ENCODE assay signal across 21 cellular contexts in the genomic region with DNA sequence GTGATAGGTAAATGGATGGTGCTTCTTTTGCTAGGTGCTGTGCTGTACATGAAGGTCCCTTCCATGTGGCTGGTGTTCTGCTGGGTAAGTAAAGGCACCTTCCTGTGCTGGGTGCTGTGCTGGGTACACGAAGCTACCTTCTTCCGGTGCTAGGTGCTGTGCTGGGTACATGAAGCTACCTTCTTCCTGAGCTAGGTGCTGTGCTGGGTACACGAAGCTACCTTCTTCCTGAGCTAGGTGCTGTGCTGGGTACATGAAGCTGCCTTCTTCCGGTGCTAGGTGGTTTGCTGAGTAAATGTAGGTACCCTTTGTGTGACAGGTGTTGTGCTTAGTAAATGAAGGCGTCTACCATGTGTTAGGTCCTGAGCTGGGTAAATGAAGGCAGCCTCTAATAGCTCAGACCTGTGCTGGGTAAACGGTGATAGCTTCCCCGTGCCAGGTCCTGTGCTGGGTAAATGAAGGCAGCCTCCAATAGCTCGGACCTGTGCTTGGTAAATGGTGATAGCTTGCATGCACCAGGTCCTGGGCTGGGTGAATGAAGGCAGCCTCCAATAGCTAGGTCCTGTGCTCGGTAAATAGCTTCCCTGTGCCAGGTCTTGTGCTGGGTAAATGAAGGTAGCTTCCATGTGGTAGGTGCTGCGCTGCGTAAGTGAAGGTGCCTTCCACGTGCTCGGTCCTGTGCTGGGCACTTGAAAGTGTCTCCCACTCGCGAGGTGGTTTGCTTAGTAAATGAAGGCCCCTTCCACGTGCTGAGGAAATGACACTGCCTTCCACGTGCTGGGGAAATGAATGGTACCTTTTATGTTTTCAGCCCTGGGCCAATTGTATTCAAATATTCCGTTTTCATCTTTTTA.
A peak's percentile ranks its signal among the peaks of the same experiment; 100 is the strongest.
DNase-seq lines count a peak whose midpoint lies in the region; ATAC-seq and TF ChIP-seq lines count a peak whose summit lies in the region.
"Had no signal": no experiment of that assay in that cellular context is flagged by ENCODE, and none has a peak within 500 bp of the region (broad histone marks: within the 10 kb centered on the region; RNA-seq: fewer than 3 reads in every experiment).

No MANE protein-coding gene starts in this region.

- no peak overlapping the region for H3K9ac ChIP-seq in BLaER1
- H3K9ac ChIP-seq in DND-41 (ENCODE audit: low read depth, low read length), result no peak overlapping the region
- H3K9ac ChIP-seq in endodermal cell (ENCODE audit: extremely low read depth, low read length, poor library complexity, severe bottlenecking), result no peak overlapping the region
- H3K9ac ChIP-seq: GM23248 had no signal

- ATAC-seq in DND-41 (ENCODE audit: insufficient read depth, low read depth) (no peak), left lobe of liver (no peak)
- ATAC-seq: HCT116, Right ventricle myocardium inferior had no signal

- H3K4me2 ChIP-seq in BLaER1 (peak overlapping the region; percentile 88), DND-41 (ENCODE audit: insufficient read depth, low read length) (no peak overlapping the region)

- H3K27ac ChIP-seq in BLaER1 (peak overlapping the region; percentile 89), DND-41 (ENCODE audit: low read length) (peak overlapping the region; percentile 83; the same call in 1 of the 2 replicates), endodermal cell (ENCODE audit: low read depth, low read length) (no peak overlapping the region), spleen (no peak overlapping the region)
- H3K27ac ChIP-seq: C4-2B, GM23248 had no signal

- no peaks in the 10 kb centered on the region for H3K36me3 ChIP-seq in BLaER1
- H3K36me3 ChIP-seq in DND-41 (ENCODE audit: insufficient read depth, low read length), result no peaks in the 10 kb centered on the region
- no peaks in the 10 kb centered on the region for H3K36me3 ChIP-seq in endodermal cell (ENCODE audit: control insufficient read depth, insufficient read depth, low read length)
- H3K36me3 ChIP-seq in spleen, result no peaks in the 10 kb centered on the region
- H3K36me3 ChIP-seq: MG63 had no signal

- H3K4me1 Mint-ChIP-seq in endodermal cell, result no peaks in the 10 kb centered on the region

- no peak overlapping the region for H3K4me3 Mint-ChIP-seq in endodermal cell

- 88 to 90% methylated on average over 13 to 18 of the region's 18 CpGs for whole genome bisulfite sequencing in endodermal cell (ENCODE audit: insufficient coverage in 1 of 2, insufficient read length in 1 of 2), 2 experiments
- WGBS in spleen, 5 donors, result 73 to 85% (median 84%) methylated on average over 16 to 18 of the region's 18 CpGs

- no peaks in the 10 kb centered on the region for H3K27me3 Mint-ChIP-seq in endodermal cell (ENCODE audit: insufficient read depth)

- no peak for TF ChIP-seq POLR2A in spleen (IDR thresholded peaks at IDR 0.05)

- peaks cover 4% of the 10 kb centered on the region for H3K9me3 Mint-ChIP-seq in endodermal cell

- H3K27me3 ChIP-seq in BLaER1, result no peaks in the 10 kb centered on the region
- no peaks in the 10 kb centered on the region for H3K27me3 ChIP-seq in DND-41 (ENCODE audit: insufficient read depth, low read length, poor library complexity)
- no peaks in the 10 kb centered on the region for H3K27me3 ChIP-seq in endodermal cell (ENCODE audit: control insufficient read depth, insufficient read depth, low read length, poor library complexity, severe bottlenecking)
- peaks cover 0 to 9% (median 0%) of the 10 kb centered on the region in 7 donors for H3K27me3 ChIP-seq in spleen (replicated peaks in 1 of 7)
- H3K27me3 ChIP-seq: MG63 had no signal

- peaks cover 28% of the 10 kb centered on the region for H3K9me3 ChIP-seq in BLaER1
- no peaks in the 10 kb centered on the region for H3K9me3 ChIP-seq in DND-41 (ENCODE audit: insufficient read depth, low read length, severe bottlenecking)
- H3K9me3 ChIP-seq in endodermal cell (ENCODE audit: control insufficient read depth, low read length), result no peaks in the 10 kb centered on the region
- no peaks in the 10 kb centered on the region for H3K9me3 ChIP-seq in spleen
- H3K9me3 ChIP-seq: MG63 had no signal

- H4K20me1 ChIP-seq in BLaER1, result no peaks in the 10 kb centered on the region
- H4K20me1 ChIP-seq in DND-41 (ENCODE audit: insufficient read depth, low read length), result no peaks in the 10 kb centered on the region

- H3K4me3 ChIP-seq in BLaER1 (no peak overlapping the region), DND-41 (ENCODE audit: low read depth in 1 of 2, low read length in 2 of 2) (no peak overlapping the region), endodermal cell (ENCODE audit: low read length) (no peak overlapping the region), spleen (no peak overlapping the region)
- H3K4me3 ChIP-seq: GM23248, MG63 had no signal

- no peaks in the 10 kb centered on the region for H3K36me3 Mint-ChIP-seq in endodermal cell (ENCODE audit: low read depth)

- H2AFZ ChIP-seq in DND-41 (ENCODE audit: low read depth, low read length), result no peak overlapping the region
- H2AFZ ChIP-seq: GM23248 had no signal

- H3K4me1 ChIP-seq in BLaER1 (peaks cover 78% of the 10 kb centered on the region), DND-41 (ENCODE audit: insufficient read depth, low read length) (peaks cover 25% of the 10 kb centered on the region), endodermal cell (ENCODE audit: control insufficient read depth, insufficient read depth, low read length) (no peaks in the 10 kb centered on the region), spleen (peaks cover 0 to 28% (median 8%) of the 10 kb centered on the region in 6 donors)

- H3K27ac Mint-ChIP-seq in endodermal cell, result no peak overlapping the region

- DNase-seq in DND-41, result no peak
- DNase-seq in endodermal cell, result peak; percentile 25
- DNase-seq in spleen, result peak; percentile 31
- no peak for DNase-seq in NCI-H1417 treated with DMSO at 0.1 percent for 48 hours (lab: John Stamatoyannopoulos, UW)
- DNase-seq in NCI-H1048 (lab: John Stamatoyannopoulos, UW), result no peak
- DNase-seq in T1000 (lab: John Stamatoyannopoulos, UW), result no peak
- no peak for DNase-seq in left lobe of liver (ENCODE audit: low spot score)
- DNase-seq: DMS 273 treated with DMSO at 0.1 percent for 48 hours, GDM1, GM23248, Kasumi-1, MG63, NCI-H1092 treated with DMSO at 0.1 percent for 48 hours, NCI-H1694, NCI-H2081 treated with DMSO at 0.1 percent for 48 hours, NCI-H446 treated with DMSO at 0.1 percent for 48 hours, NCI-H69 had no signal

- intact Hi-C loops in spleen (cut with DNase I; ENCODE audit: low total_unique reads), result no loop called here

- TF ChIP-seq CTCF in DND-41 (IDR thresholded peaks at IDR 0.05; ENCODE audit: borderline replicate concordance, extremely low read depth, low read length, poor library complexity, severe bottlenecking), result no peak
- no peak for TF ChIP-seq CTCF in endodermal cell (conservative IDR thresholded peaks at IDR 0.05)
- TF ChIP-seq CTCF in spleen (IDR thresholded peaks at IDR 0.05 in 8 of 11, conservative IDR thresholded peaks at IDR 0.05 in 3 of 11), result no peak

- H3K79me2 ChIP-seq in DND-41 (ENCODE audit: insufficient read depth, low read length), result no peaks in the 10 kb centered on the region

Comparison
In these comparisons a context has a peak if more than half of its experiments do, and no peak if none do; other contexts are left out.
1. H3K27ac ChIP-seq: peak in BLaER1 (single experiment) and DND-41 (single experiment); none in endodermal cell (single experiment) and spleen (0 of 8).
2. DNase-seq: peak in endodermal cell (single experiment) and spleen (single experiment); none in DND-41 (single experiment), NCI-H1417 treated with DMSO at 0.1 percent for 48 hours (single experiment), NCI-H1048 (single experiment), T1000 (single experiment) and left lobe of liver (single experiment).